Comparison of ENCODE assay signal across 28 cellular contexts in the genomic region with DNA sequence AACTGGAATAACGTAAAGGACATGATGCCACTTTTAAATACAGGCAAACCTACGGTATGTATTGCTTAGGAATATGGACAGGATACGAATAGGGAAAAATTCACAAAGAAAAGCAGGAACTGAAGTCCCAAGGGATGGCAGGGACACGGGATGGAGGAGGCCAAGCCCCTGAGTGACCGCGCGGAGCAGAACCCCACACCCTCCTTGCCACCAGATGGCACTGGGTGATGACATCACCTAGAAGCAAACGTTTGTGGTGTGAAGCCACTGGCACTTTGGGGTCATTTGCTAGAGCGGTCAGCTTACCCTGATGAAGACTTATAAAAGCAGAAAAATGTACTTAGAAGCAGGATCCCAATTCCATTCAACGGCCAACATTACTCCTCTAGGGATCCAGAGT. TPM values are rescaled to one million over a fixed set of nuclear protein-coding genes. Genes with fewer than 3 reads are reported as not detected.
DNase-seq lines count a peak whose midpoint lies in the region; ATAC-seq, FAIRE-seq and TF ChIP-seq lines count a peak whose summit lies in the region.
"Had no signal": no experiment of that assay in that cellular context is flagged by ENCODE, and none has a peak within 500 bp of the region (broad histone marks: within the 10 kb centered on the region; RNA-seq: fewer than 3 reads in every experiment).

No MANE protein-coding gene starts in this region.

- peak; percentile 45; the same call in 1 of the 2 replicates for ATAC-seq in HCT116
- peak; percentile 17; the same call in 1 of the 3 replicates for ATAC-seq in GM12878
- ATAC-seq: activated CD8-positive, alpha-beta T cell treated with anti-CD3 and anti-CD28 coated beads for 36 hours; body of pancreas; left lobe of liver; Right ventricle myocardium inferior; T-helper 17 cell had no signal

- H3K27me3 ChIP-seq in HCT116 (ENCODE audit: insufficient read depth, low read length) (no peaks in the 10 kb centered on the region), GM12878 (replicated peaks in 1 of 2; ENCODE audit: control insufficient read depth in 2 of 2, insufficient read depth in 2 of 2, low read length in 1 of 2) (no peaks in the 10 kb centered on the region), right atrium auricular region (no peaks in the 10 kb centered on the region)
- H3K27me3 ChIP-seq: BLaER1 treated with 17β-estradiol and CSF1 and Interleukin-3, amounts not matched to agents 10 nM and 100 nM; body of pancreas; neutrophil; transverse colon had no signal

- BruUV-seq in HCT116 (replicated peaks; lab: Mats Ljungman, UMichigan), result no TSS peak
- BruUV-seq in GM12878 (replicated peaks; lab: Mats Ljungman, UMichigan), result no TSS peak

- peaks cover 33 to 59% of the 10 kb centered on the region in 2 experiments for H3K36me3 ChIP-seq in HCT116 (ENCODE audit: control insufficient read depth in 1 of 2, insufficient read depth in 2 of 2, low read length in 2 of 2)
- H3K36me3 ChIP-seq in GM12878 (ENCODE audit: control insufficient read depth in 2 of 2, insufficient read depth in 2 of 2, low read length in 1 of 2), result peaks cover 38 to 40% of the 10 kb centered on the region in 2 experiments
- H3K36me3 ChIP-seq in right atrium auricular region, result peaks cover 76% of the 10 kb centered on the region

- no peak overlapping the region for H2AFZ ChIP-seq in HCT116 (ENCODE audit: low read depth, low read length, poor library complexity, severe bottlenecking)
- H2AFZ ChIP-seq in GM12878 (ENCODE audit: control insufficient read depth, low read depth, low read length), result no peak overlapping the region
- H2AFZ ChIP-seq: PC-9 had no signal

- in situ Hi-C loops in GM12878 (cut with MboI), result no loop called here

- CTCF ChIA-PET in HCT116 (lab: Charles Lee) (no interaction called here), GM12878 (lab: Yijun Ruan, JAX) (interaction anchor here (1.2 kb wide), 1 partner anchor 73 kb away, joined by 3 read pairs; no protein-coding TSS in a partner anchor)

- SMC1A ChIA-PET in GM12878 (lab: Charles Lee; ENCODE audit: uncharacterized antibody, unreplicated experiment), result no interaction called here

- no peak for TF ChIP-seq EP300 in GM12878 (IDR thresholded peaks at IDR 0.05; ENCODE audit: borderline replicate concordance in 1 of 2, control insufficient read depth in 1 of 2, low read depth in 2 of 2, low read length in 2 of 2)

- H3K27ac ChIP-seq in HCT116 (ENCODE audit: low read depth, low read length), result no peak overlapping the region
- H3K27ac ChIP-seq in GM12878 (ENCODE audit: control insufficient read depth, insufficient read depth), result no peak overlapping the region
- no peak overlapping the region for H3K27ac ChIP-seq in right atrium auricular region
- H3K27ac ChIP-seq: BLaER1 treated with 17β-estradiol and CSF1 and Interleukin-3, amounts not matched to agents 10 nM and 100 nM; body of pancreas; neutrophil; PC-9; transverse colon had no signal

- H3K9me3 ChIP-seq in HCT116 (ENCODE audit: control insufficient read depth in 1 of 2, insufficient read depth in 1 of 2, low read depth in 1 of 2, low read length in 2 of 2) (no peaks in the 10 kb centered on the region), GM12878 (replicated peaks; ENCODE audit: control insufficient read depth, insufficient read depth, low read length) (no peaks in the 10 kb centered on the region), right atrium auricular region (no peaks in the 10 kb centered on the region)
- H3K9me3 ChIP-seq: BLaER1 treated with 17β-estradiol and CSF1 and Interleukin-3, amounts not matched to agents 10 nM and 100 nM; body of pancreas; neutrophil; transverse colon had no signal

- no peaks in the 10 kb centered on the region for H4K20me1 ChIP-seq in HCT116 (ENCODE audit: insufficient read depth)
- H4K20me1 ChIP-seq in GM12878 (ENCODE audit: control insufficient read depth, insufficient read depth), result no peaks in the 10 kb centered on the region

- DNase-seq in HCT116 (ENCODE audit: low read depth, low spot score) (no peak), GM12878 (ENCODE audit: low read depth, low spot score) (no peak), inferior parietal cortex (ENCODE audit: extremely low spot score) (peak; percentile 2), Kasumi-1 (lab: John Stamatoyannopoulos, UW) (no peak), AG08396 (ENCODE audit: low spot score) (no peak), right atrium auricular region (ENCODE audit: low spot score) (no peak), NCI-H1930 (lab: John Stamatoyannopoulos, UW) (no peak)
- DNase-seq: activated CD8-positive, alpha-beta T cell treated with anti-CD3 and anti-CD28 coated beads for 36 hours; activated naive CD4-positive, alpha-beta T cell treated with anti-CD3 and anti-CD28 coated beads for 36 hours; body of pancreas; cerebellar nuclear complex; COR-L47; foreskin melanocyte; HFFc6; NCI-H1105 treated with DMSO at 0.1 percent for 48 hours; NCI-H2029; NCI-H524 treated with DMSO at 0.1 percent for 48 hours; NK-92 treated with Interleukin-12 subunit alpha and Interleukin-12 subunit beta, amount 100 ng/mL, for 24 hours; PC-9; stimulated activated CD4-positive, alpha-beta T cell treated with anti-CD3 and anti-CD28 coated beads, Interleukin-4, amount 100 ng/mL, for 4 hours; T-helper 17 cell; transverse colon had no signal

- TF ChIP-seq RAD21 in HCT116 (IDR thresholded peaks at IDR 0.05; ENCODE audit: low read depth), result no peak
- no peak for TF ChIP-seq RAD21 in GM12878 (IDR thresholded peaks at IDR 0.05; ENCODE audit: insufficient read depth, low read depth, low read length)

- no peaks in the 10 kb centered on the region for H3K9me2 ChIP-seq in HCT116 (ENCODE audit: insufficient read depth)

- POLR2A ChIA-PET in HCT116 (lab: Charles Lee), result no interaction called here
- POLR2A ChIA-PET in GM12878 (lab: Charles Lee), result no interaction called here

- TF ChIP-seq POLR2A in HCT116 (IDR thresholded peaks at IDR 0.05; ENCODE audit: borderline replicate concordance, extremely low read depth, insufficient read depth, insufficient read length), result no peak
- no peak for TF ChIP-seq POLR2A in GM12878 (IDR thresholded peaks at IDR 0.05; ENCODE audit: low read depth, low read length)

- H3K4me3 ChIP-seq in HCT116 (replicated peaks in 1 of 2; ENCODE audit: low read depth in 1 of 2, low read length in 2 of 2) (no peak overlapping the region), GM12878 (no peak overlapping the region), right atrium auricular region (no peak overlapping the region)
- H3K4me3 ChIP-seq: BLaER1 treated with 17β-estradiol and CSF1 and Interleukin-3, amounts not matched to agents 10 nM and 100 nM; body of pancreas; PC-9; transverse colon had no signal

- intact Hi-C loops in HCT116 (cut with micrococcal nuclease) (no loop called here), GM12878 (cut with micrococcal nuclease; ENCODE audit: unreplicated experiment) (no loop called here)

- 92% methylated on average over 10 of the region's 10 CpGs for WGBS in GM12878 (ENCODE audit: insufficient coverage, insufficient replicate concordance, low lambda C conversion rate, missing lambda C conversion rate)

- FAIRE-seq in GM12878 (lab: Jason Lieb, UNC), result no peak
- FAIRE-seq: G401.6, islet of Langerhans had no signal

- TF ChIP-seq CTCF in HCT116 (IDR thresholded peaks at IDR 0.05 in 2 of 3, conservative IDR thresholded peaks at IDR 0.05 in 1 of 3; ENCODE audit: borderline replicate concordance in 1 of 3, insufficient read depth in 1 of 3, low read depth in 2 of 3, low read length in 2 of 3), result peak in 1 of 3 experiments; percentile 21; a peak in 1 of 6 replicates
- TF ChIP-seq CTCF in GM12878 (IDR thresholded peaks at IDR 0.05 in 2 of 3, conservative IDR thresholded peaks at IDR 0.05 in 1 of 3; ENCODE audit: control insufficient read depth in 2 of 3, extremely low read depth in 1 of 3, insufficient read depth in 1 of 3, low read depth in 3 of 3, low read length in 3 of 3), result no peak
- no peak for TF ChIP-seq CTCF in right atrium auricular region (IDR thresholded peaks at IDR 0.05)

- H3K4me1 ChIP-seq in HCT116 (ENCODE audit: control insufficient read depth in 1 of 2, insufficient read depth in 2 of 2, low read length in 2 of 2) (no peaks in the 10 kb centered on the region), GM12878 (ENCODE audit: control insufficient read depth, insufficient read depth, low read length) (no peaks in the 10 kb centered on the region), right atrium auricular region (no peaks in the 10 kb centered on the region)
- H3K4me1 ChIP-seq: BLaER1 treated with 17β-estradiol and CSF1 and Interleukin-3, amounts not matched to agents 10 nM and 100 nM; body of pancreas; transverse colon had no signal

- H3K4me2 ChIP-seq in HCT116 (ENCODE audit: low read length) (no peak overlapping the region), GM12878 (ENCODE audit: control insufficient read depth, insufficient read depth) (no peak overlapping the region)
- H3K4me2 ChIP-seq: BLaER1 treated with 17β-estradiol and CSF1 and Interleukin-3, amounts not matched to agents 10 nM and 100 nM; PC-9 had no signal

- H3K79me2 ChIP-seq in HCT116 (ENCODE audit: insufficient read depth, low read length) (peaks cover 18% of the 10 kb centered on the region; the same call in 1 of the 2 replicates), GM12878 (ENCODE audit: control insufficient read depth, insufficient read depth, low read length) (no peaks in the 10 kb centered on the region)

- RAD21 ChIA-PET in HCT116 (lab: Charles Lee; ENCODE audit: low non-redundant PET in 1 of 2, low total read pairs in 2 of 2, uncharacterized antibody in 2 of 2, unreplicated experiment in 2 of 2) (no interaction called here), GM12878 (lab: Charles Lee; ENCODE audit: unreplicated experiment) (no interaction called here)

- H3K9ac ChIP-seq in HCT116 (ENCODE audit: low read length) (no peak overlapping the region), GM12878 (ENCODE audit: control insufficient read depth, insufficient read depth, low read length) (no peak overlapping the region)
- H3K9ac ChIP-seq: BLaER1 treated with 17β-estradiol and CSF1 and Interleukin-3, amounts not matched to agents 10 nM and 100 nM had no signal

RNA-seq across cellular contexts. Expression of gene DHX37, which starts 9.4 kb away (rescaled TPM):
- 42.6 TPM for total RNA-seq in HCT116 (2021; ENCODE audit: unreplicated experiment)
- polyA plus RNA-seq in HCT116 (2012), result 18.7 and 21.0 TPM in 2 replicates
- 51.4 and 67.6 TPM in 2 replicates for total RNA-seq in GM12878 (2013; cell fraction: nucleolus; rRNA removed)
- total RNA-seq in GM12878 (2014; rRNA removed), result 29.0 and 32.5 TPM in 2 replicates
- 12.8 and 15.5 TPM in 2 replicates for total RNA-seq in GM12878 (2014; rRNA removed; fragmentation: Illumina TruSeq; extraction: Trizol)
- 40.7 and 45.5 TPM in 2 replicates for total RNA-seq in GM12878 (2021)
- polyA plus RNA-seq in GM12878 (2011; ENCODE audit: low read depth), result 6.4 TPM
- 4.4 and 11.8 TPM in 2 replicates for polyA plus RNA-seq in GM12878 (2011; rRNA removed)
- 12.9 and 16.4 TPM in 2 replicates for polyA plus RNA-seq in GM12878 (2011; cell fraction: cytosol; rRNA removed)
- 57.1 and 82.7 TPM in 2 replicates for polyA plus RNA-seq in GM12878 (2011; cell fraction: nucleus; rRNA removed)
- polyA plus RNA-seq in GM12878 (2012), result 16.8 and 20.4 TPM in 2 replicates
- polyA plus RNA-seq in GM12878 (2014; fragmentation: Illumina TruSeq; extraction: Trizol), result 4.5 and 12.5 TPM in 2 replicates
- polyA plus RNA-seq in GM12878 (2014; fragmentation: Nextera tagmentation; extraction: Ambion mirVana), result under 1 TPM; 0.21 to 0.84 TPM
- 24.3 and 28.5 TPM in 2 replicates for polyA plus RNA-seq in GM12878 (2014; rRNA removed)
- polyA plus RNA-seq in GM12878 (2016; fragmentation: Nextera tagmentation; extraction: Ambion mirVana), result 10 to 100 TPM; 29.9 to 31.5 TPM
- polyA minus RNA-seq in GM12878 (2011; rRNA and poly(A)+ RNA removed), result 16.5 and 29.9 TPM in 2 replicates
- polyA minus RNA-seq in GM12878 (2011; cell fraction: cytosol; rRNA and poly(A)+ RNA removed), result 13.2 and 14.7 TPM in 2 replicates
- polyA minus RNA-seq in GM12878 (2011; cell fraction: nucleus; rRNA and poly(A)+ RNA removed), result 16.6 and 36.5 TPM in 2 replicates
- total RNA-seq in right atrium auricular region, result 1 to 10 TPM; 4.9 to 8.3 TPM

RNA-seq across cellular contexts. Expression of gene BRI3BP, which starts 13.9 kb away (rescaled TPM):
- total RNA-seq in HCT116 (2021; ENCODE audit: unreplicated experiment) (40.1 TPM), GM12878 (2014; rRNA removed) (29.3 and 31.7 TPM in 2 replicates), GM12878 (2014; rRNA removed; fragmentation: Illumina TruSeq; extraction: Trizol) (28.7 and 30.1 TPM in 2 replicates), GM12878 (2021) (33.3 and 37.0 TPM in 2 replicates), right atrium auricular region (1 to 10 TPM; 2.8 TPM)
- 12.1 and 15.6 TPM in 2 replicates for polyA plus RNA-seq in HCT116 (2012)
- 27.0 and 27.3 TPM in 2 replicates for total RNA-seq in GM12878 (2013; cell fraction: nucleolus; rRNA removed)
- polyA plus RNA-seq in GM12878 (2011; ENCODE audit: low read depth), result 8.5 TPM
- polyA plus RNA-seq in GM12878 (2011; rRNA removed) (27.6 and 33.0 TPM in 2 replicates), GM12878 (2014; fragmentation: Illumina TruSeq; extraction: Trizol) (30.3 and 31.9 TPM in 2 replicates), GM12878 (2014; fragmentation: Nextera tagmentation; extraction: Ambion mirVana) (10 to 100 TPM; 15.1 to 22.6 TPM), GM12878 (2014; rRNA removed) (24.3 and 24.6 TPM in 2 replicates), GM12878 (2016; fragmentation: Nextera tagmentation; extraction: Ambion mirVana) (10 to 100 TPM; 11.5 to 33.5 TPM)
- 21.9 and 24.3 TPM in 2 replicates for polyA plus RNA-seq in GM12878 (2011; cell fraction: cytosol; rRNA removed)
- polyA plus RNA-seq in GM12878 (2011; cell fraction: nucleus; rRNA removed), result 5.6 and 7.6 TPM in 2 replicates
- polyA plus RNA-seq in GM12878 (2012), result 14.7 and 17.3 TPM in 2 replicates
- 29.6 and 36.6 TPM in 2 replicates for polyA minus RNA-seq in GM12878 (2011; rRNA and poly(A)+ RNA removed)
- polyA minus RNA-seq in GM12878 (2011; cell fraction: cytosol; rRNA and poly(A)+ RNA removed), result 18.6 and 20.7 TPM in 2 replicates
- polyA minus RNA-seq in GM12878 (2011; cell fraction: nucleus; rRNA and poly(A)+ RNA removed), result 3.6 and 8.3 TPM in 2 replicates

Comparison
In these comparisons a context has a peak if more than half of its experiments do, and no peak if none do; other contexts are left out.
1. RNA of gene BRI3BP, which starts 13.9 kb away (total RNA-seq): 40.1 TPM in HCT116 (single experiment) and 27.0 to 37.0 TPM in GM12878; 2.8 TPM in right atrium auricular region; every median in the first group is over 4 times any median in the second.